ENCODE assay signal across 8 cellular contexts in the genomic region with DNA sequence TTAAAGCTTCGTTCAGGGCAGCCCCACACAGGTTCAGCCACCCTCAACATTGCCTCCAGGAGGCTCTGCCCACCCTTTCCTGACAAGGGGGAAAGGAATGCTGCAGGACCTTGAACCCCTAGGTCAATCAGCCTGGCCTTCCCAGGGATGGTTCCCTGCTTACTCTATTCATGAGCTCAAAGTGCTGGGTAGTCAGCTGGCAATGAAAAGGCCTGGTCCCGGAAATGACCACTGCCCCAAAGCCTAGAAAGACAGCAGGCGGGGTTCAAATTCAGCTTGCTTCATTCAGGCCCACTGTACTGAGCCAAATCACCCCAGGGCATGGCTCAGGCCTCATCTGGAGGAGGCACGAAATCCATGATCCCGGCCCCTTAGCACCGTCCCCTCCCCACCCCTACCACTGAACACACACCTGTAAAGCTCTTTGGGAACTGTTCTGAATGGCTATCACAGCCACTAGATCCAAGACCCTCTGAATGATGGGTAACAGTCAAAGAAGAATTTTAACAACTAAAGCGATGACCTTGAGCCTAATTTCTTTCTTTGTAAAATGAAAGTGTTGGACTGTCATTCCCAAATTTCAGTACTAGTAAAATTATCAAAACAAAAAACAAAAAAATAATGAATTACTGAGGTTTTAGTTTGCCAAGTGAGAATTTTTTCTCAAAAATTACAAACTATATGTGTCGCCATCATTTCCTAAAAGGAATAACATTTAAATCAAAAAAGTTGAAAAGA. TPM values are rescaled to one million over a fixed set of nuclear protein-coding genes. Genes with fewer than 3 reads are reported as not detected.
DNase-seq lines count a peak whose midpoint lies in the region; ATAC-seq, FAIRE-seq and TF ChIP-seq lines count a peak whose summit lies in the region.

No MANE protein-coding gene starts in this region.

- TF ChIP-seq CTCF in brain (conservative IDR thresholded peaks at IDR 0.05) (no peak), kidney (IDR thresholded peaks at IDR 0.05; ENCODE audit: borderline replicate concordance, extremely low read depth, insufficient read depth) (no peak)

- H3K9me3 ChIP-seq in kidney (ENCODE audit: control insufficient read depth in 1 of 2, low read length in 2 of 2) (no peaks in the 10 kb centered on the region), subcutaneous abdominal adipose tissue (ENCODE audit: control insufficient read depth in 5 of 5, low read length in 5 of 5) (no peaks in the 10 kb centered on the region)

- intact Hi-C loops in kidney (cut with DNase I), result no loop called here

- H3K27ac Mint-ChIP-seq in brain, result peak overlapping the region; percentile 95 to 99 (median 99)

- peak overlapping the region; percentile 89 to 92 for H3K27ac ChIP-seq in kidney (ENCODE audit: low read depth in 2 of 2, low read length in 2 of 2)
- peak overlapping the region; percentile 91 for H3K27ac ChIP-seq in subcutaneous abdominal adipose tissue (ENCODE audit: low read depth, low read length)

- H3K27me3 Mint-ChIP-seq in brain, result no peaks in the 10 kb centered on the region

- FAIRE-seq in kidney (lab: Jason Lieb, UNC), result no peak

- H3K4me3 ChIP-seq in kidney (ENCODE audit: low read length in 2 of 2) (peak overlapping the region; percentile 81 to 82), subcutaneous abdominal adipose tissue (ENCODE audit: low read depth in 1 of 5, low read length in 5 of 5) (peak overlapping the region; percentile 74 to 84 (median 83))

- H3K9ac ChIP-seq in kidney (ENCODE audit: low read length in 2 of 2), result peak overlapping the region; percentile 84 to 90
- H3K9ac ChIP-seq in subcutaneous abdominal adipose tissue (ENCODE audit: low read length in 5 of 5), result peak overlapping the region; percentile 89 to 96 (median 93)

- H3K4me3 Mint-ChIP-seq in brain, result peak overlapping the region; percentile 95 to 99 (median 96)

- H3K4me1 ChIP-seq in kidney (ENCODE audit: control insufficient read depth in 1 of 2, insufficient read depth in 1 of 2, low read depth in 1 of 2, low read length in 2 of 2) (peaks cover 21 to 30% of the 10 kb centered on the region in 2 donors), subcutaneous abdominal adipose tissue (ENCODE audit: control insufficient read depth in 5 of 5, insufficient read depth in 5 of 5, low read length in 5 of 5) (peaks cover 4 to 31% (median 28%) of the 10 kb centered on the region in 5 donors)

- peaks cover 49% of the 10 kb centered on the region for H3K4me1 Mint-ChIP-seq in brain

- H3K36me3 ChIP-seq in kidney (ENCODE audit: control insufficient read depth in 1 of 2, insufficient read depth in 2 of 2, low read length in 2 of 2) (peaks cover 0 to 2% of the 10 kb centered on the region in 2 donors), subcutaneous abdominal adipose tissue (ENCODE audit: control insufficient read depth in 5 of 5, insufficient read depth in 5 of 5, low read length in 5 of 5) (no peaks in the 10 kb centered on the region)

- H3K27me3 ChIP-seq in subcutaneous abdominal adipose tissue (ENCODE audit: control insufficient read depth in 5 of 5, insufficient read depth in 4 of 5, low read length in 5 of 5), result no peaks in the 10 kb centered on the region

- H3K9me3 Mint-ChIP-seq in brain, result no peaks in the 10 kb centered on the region

- ATAC-seq in HG02642 (IDR thresholded peaks at IDR 0.05; ENCODE audit: poor library complexity, unreplicated experiment), result no peak

- DNase-seq in AG20443 (ENCODE audit: low spot score) (peak; percentile 68), HuH-7.5 (ENCODE audit: low spot score) (peak; percentile 80), kidney (no peak), Kasumi-1 (lab: John Stamatoyannopoulos, UW) (no peak), NCI-H1930 (lab: John Stamatoyannopoulos, UW) (no peak)

- H3K36me3 Mint-ChIP-seq in brain, result peaks cover 11% of the 10 kb centered on the region

RNA-seq across cellular contexts. Expression of a gene that starts 1.0 kb away (rescaled TPM):
- polyA plus RNA-seq in brain (ENCODE audit: insufficient read depth, low read depth, low replicate concordance) (19.8 TPM), kidney (ENCODE audit: insufficient read depth, low read depth, low replicate concordance) (32.9 TPM)
- total RNA-seq in kidney, result 41.0 TPM

RNA-seq across cellular contexts. Expression of a gene that starts 20.9 kb away (rescaled TPM):
- polyA plus RNA-seq in brain (ENCODE audit: insufficient read depth, low read depth, low replicate concordance) (44.4 TPM), kidney (ENCODE audit: insufficient read depth, low read depth, low replicate concordance) (27.8 TPM)
- 21.4 TPM for total RNA-seq in kidney

RNA-seq across cellular contexts. Expression of a gene that starts 36.1 kb away (rescaled TPM):
- polyA plus RNA-seq in brain (ENCODE audit: insufficient read depth, low read depth, low replicate concordance) (121 TPM), kidney (ENCODE audit: insufficient read depth, low read depth, low replicate concordance) (276 TPM)
- 71.2 TPM for total RNA-seq in kidney

Comparison
In these comparisons a context has a peak if more than half of its experiments do, and no peak if none do; other contexts are left out.
1. DNase-seq: peak in AG20443 (single experiment) and HuH-7.5 (single experiment); none in kidney (single experiment), Kasumi-1 (0 of 2) and NCI-H1930 (0 of 2).